16 cellular contexts compared by ENCODE assay signal in genomic region chr14:21258194-21258888, GRCh38. TPM values are rescaled to one million over a fixed set of nuclear protein-coding genes. Genes with fewer than 3 reads are reported as not detected.
DNase-seq lines count a peak whose midpoint lies in the region; ATAC-seq and TF ChIP-seq lines count a peak whose summit lies in the region.
"Had no signal": no experiment of that assay in that cellular context is flagged by ENCODE, and none has a peak within 500 bp of the region (broad histone marks: within the 10 kb centered on the region; RNA-seq: fewer than 3 reads in every experiment).

No MANE protein-coding gene starts in this region.

- H3K27ac Mint-ChIP-seq in chondrocyte (ENCODE audit: unreplicated experiment) (peak overlapping the region; percentile 49), osteocyte (ENCODE audit: unreplicated experiment) (peak overlapping the region; percentile 38)

- peak; percentile 71 to 73 for ATAC-seq in activated CD4-positive, CD25-positive, alpha-beta regulatory T cell treated with anti-CD3 and anti-CD28 coated beads, Interleukin-2, amount 50 U/mL, for 24 hours

- H3K27me3 Mint-ChIP-seq in chondrocyte (ENCODE audit: low read depth) (no peaks in the 10 kb centered on the region), osteocyte (ENCODE audit: unreplicated experiment) (no peaks in the 10 kb centered on the region)

- TF ChIP-seq POLR2A in NB4 (IDR thresholded peaks at IDR 0.05; ENCODE audit: extremely low read depth, insufficient read length), result peak; percentile 10

- no peaks in the 10 kb centered on the region for H3K9me3 Mint-ChIP-seq in chondrocyte (ENCODE audit: low read depth)
- H3K9me3 Mint-ChIP-seq in osteocyte (ENCODE audit: unreplicated experiment), result no peaks in the 10 kb centered on the region

- DNase-seq in activated CD4-positive, CD25-positive, alpha-beta regulatory T cell treated with anti-CD3 and anti-CD28 coated beads, Interleukin-2, amount 50 U/mL, for 72 hours, result no peak
- DNase-seq in NB4 (ENCODE audit: low read depth) (no peak), chondrocyte (ENCODE audit: low spot score) (peak; percentile 12), osteocyte (ENCODE audit: extremely low spot score, unreplicated experiment) (no peak), activated gamma-delta T cell (lab: John Stamatoyannopoulos, UW) (no peak), T-helper 9 cell (no peak), activated gamma-delta T cell treated with Interleukin-2 at 50 U/mL for 16 hours (no peak)
- DNase-seq: caudate nucleus, DMS53, esophagus squamous epithelium, KG1, NCI-H2029, right lobe of liver, T-helper 1 cell had no signal

- peaks cover 29% of the 10 kb centered on the region for H3K36me3 Mint-ChIP-seq in chondrocyte (ENCODE audit: low read depth)
- H3K36me3 Mint-ChIP-seq in osteocyte (ENCODE audit: unreplicated experiment), result peaks cover 41% of the 10 kb centered on the region

- H3K4me3 Mint-ChIP-seq in chondrocyte (ENCODE audit: unreplicated experiment) (no peak overlapping the region), osteocyte (ENCODE audit: unreplicated experiment) (no peak overlapping the region)

- TF ChIP-seq CTCF in NB4 (IDR thresholded peaks at IDR 0.05; ENCODE audit: low read depth, low read length), result no peak
- TF ChIP-seq CTCF in chondrocyte (IDR thresholded peaks at IDR 0.05), result no peak
- TF ChIP-seq CTCF in osteocyte (IDR thresholded peaks at IDR 0.05), result no peak

- H3K4me3 ChIP-seq in NB4 (ENCODE audit: low read depth, low read length), result peak overlapping the region; percentile 16
- H3K4me3 ChIP-seq: right lobe of liver, tibial nerve had no signal

- H3K4me1 Mint-ChIP-seq in chondrocyte (ENCODE audit: low read depth) (peaks cover 75% of the 10 kb centered on the region), osteocyte (ENCODE audit: unreplicated experiment) (peaks cover 68% of the 10 kb centered on the region)

RNA-seq across cellular contexts. Expression of gene HNRNPC, which starts 10.9 kb away (rescaled TPM):
- total RNA-seq in chondrocyte, result 286 to 352 TPM (median 291 TPM) in 3 replicates
- 424 and 430 TPM in 2 replicates for total RNA-seq in osteocyte

RNA-seq across cellular contexts. Expression of gene RPGRIP1, which starts 21.5 kb away (rescaled TPM):
- total RNA-seq in chondrocyte (not detected in 3 replicates), osteocyte (not detected in 2 replicates)
- total RNA-seq: esophagus squamous epithelium had no signal
